Comparison of ENCODE assay signal across 14 cellular contexts in genomic region chr5:146238973-146239372, GRCh38. TPM values are rescaled to one million over a fixed set of nuclear protein-coding genes. Genes with fewer than 3 reads are reported as not detected.
A peak's percentile ranks its signal among the peaks of the same experiment; 100 is the strongest.
DNase-seq lines count a peak whose midpoint lies in the region; ATAC-seq, FAIRE-seq and TF ChIP-seq lines count a peak whose summit lies in the region.
"Had no signal": no experiment of that assay in that cellular context is flagged by ENCODE, and none has a peak within 500 bp of the region (broad histone marks: within the 10 kb centered on the region; RNA-seq: fewer than 3 reads in every experiment).

No MANE protein-coding gene starts in this region.

- TF ChIP-seq CTCF in natural killer cell (IDR thresholded peaks at IDR 0.05): no peak

- peaks cover 38% of the 10 kb centered on the region for H3K36me3 ChIP-seq in SJCRH30

- no peaks in the 10 kb centered on the region for H3K36me3 Mint-ChIP-seq in natural killer cell

- ATAC-seq in GM18909 (IDR thresholded peaks at IDR 0.05; ENCODE audit: poor library complexity, unreplicated experiment) (peak; percentile 65), GM21825 (IDR thresholded peaks at IDR 0.05; ENCODE audit: unreplicated experiment) (peak; percentile 63), HG03460 (IDR thresholded peaks at IDR 0.05; ENCODE audit: unreplicated experiment) (peak; percentile 82), natural killer cell (no peak)

- no peak overlapping the region for H3K27ac ChIP-seq in SJCRH30
- H3K27ac ChIP-seq: skin epidermis had no signal

- no peaks in the 10 kb centered on the region for H3K27me3 ChIP-seq in SJCRH30

- no peaks in the 10 kb centered on the region for H3K4me1 ChIP-seq in SJCRH30

- H3K9me3 ChIP-seq in SJCRH30 (replicated peaks): no peaks in the 10 kb centered on the region

- H3K27me3 Mint-ChIP-seq in natural killer cell (ENCODE audit: low read depth in 2 of 2): no peaks in the 10 kb centered on the region

- peaks cover 5 to 10% of the 10 kb centered on the region in 2 donors for H3K4me1 Mint-ChIP-seq in natural killer cell
- H3K4me1 Mint-ChIP-seq: nephron had no signal

- no peak overlapping the region for H3K4me3 ChIP-seq in SJCRH30
- H3K4me3 ChIP-seq: skin epidermis had no signal

- peak overlapping the region; percentile 29 to 68 for H3K27ac Mint-ChIP-seq in natural killer cell
- H3K27ac Mint-ChIP-seq: nephron had no signal

- FAIRE-seq in urothelium cell line (lab: Jason Lieb, UNC): no peak

- H3K4me3 Mint-ChIP-seq in natural killer cell: no peak overlapping the region
- H3K4me3 Mint-ChIP-seq: nephron had no signal

- H3K9me3 Mint-ChIP-seq in natural killer cell: no peaks in the 10 kb centered on the region
- H3K9me3 Mint-ChIP-seq: nephron had no signal

- intact Hi-C loops in natural killer cell (cut with micrococcal nuclease): no loop called here

- DNase-seq in natural killer cell: no peak
- DNase-seq in GM19240 (ENCODE audit: insufficient read length, low spot score): no peak
- no peak for DNase-seq in urothelium cell line (ENCODE audit: low spot score)
- no peak for DNase-seq in SJCRH30
- DNase-seq: activated CD8-positive, alpha-beta memory T cell treated with anti-CD3 and anti-CD28 coated beads, Interleukin-2, amount 50 U/mL, for 4 hours; cerebellar nuclear complex; DMS79; MM.1S; SW 1271 had no signal

RNA-seq across cellular contexts. Expression of gene RBM27, which starts 35.6 kb away (rescaled TPM):
- 10 to 100 TPM; 24.3 to 30.4 (median 26.2) TPM for total RNA-seq in natural killer cell
- 36.0 and 43.7 TPM in 2 replicates for total RNA-seq in SJCRH30 (2014; rRNA removed; shearing (Covaris generic))

RNA-seq across cellular contexts. Expression of gene LARS1, which starts 56.5 kb away (rescaled TPM):
- 10 to 100 TPM; 50.5 to 83.9 (median 56.9) TPM for total RNA-seq in natural killer cell
- 152 and 170 TPM in 2 replicates for total RNA-seq in SJCRH30 (2014; rRNA removed; shearing (Covaris generic))

Comparison
In these comparisons a context has a peak if more than half of its experiments do, and no peak if none do; other contexts are left out.
1. ATAC-seq: peak in GM18909 (single experiment), GM21825 (single experiment) and HG03460 (single experiment); none in natural killer cell (0 of 3).